In genomic region chr6:137271245-137272183, GRCh38 we compare ENCODE assay signal across 7 cellular contexts. TPM values are rescaled to one million over a fixed set of nuclear protein-coding genes. Genes with fewer than 3 reads are reported as not detected.
A peak's percentile ranks its signal among the peaks of the same experiment; 100 is the strongest.
DNase-seq lines count a peak whose midpoint lies in the region; ATAC-seq, FAIRE-seq and TF ChIP-seq lines count a peak whose summit lies in the region.

No MANE protein-coding gene starts in this region.

- no peaks in the 10 kb centered on the region for H3K36me3 Mint-ChIP-seq in activated naive CD4-positive, alpha-beta T cell treated with anti-CD3 and anti-CD28 coated beads for 36 hours (ENCODE audit: low read depth)

- peak; percentile 59 for ATAC-seq in HG03064 (IDR thresholded peaks at IDR 0.05; ENCODE audit: low read depth, unreplicated experiment)
- ATAC-seq in lower lobe of right lung = peak; percentile 68 to 88

- CTCF ChIA-PET in activated naive CD4-positive, alpha-beta T cell treated with anti-CD3 and anti-CD28 coated beads for 36 hours (lab: Charles Lee) = interaction anchor here (0.7 to 3.2 kb wide), 12 partner anchors 13 to 370 kb away, joined by 3 to 11 read pairs (median 6); no protein-coding TSS in a partner anchor

- H3K9ac ChIP-seq in NT2/D1 (ENCODE audit: insufficient read length, low read depth) = no peak overlapping the region

- H3K9me3 Mint-ChIP-seq in activated naive CD4-positive, alpha-beta T cell treated with anti-CD3 and anti-CD28 coated beads for 36 hours = no peaks in the 10 kb centered on the region

- intact Hi-C loops in lower lobe of right lung (cut with DNase I) = no loop called here
- intact Hi-C loops in activated naive CD4-positive, alpha-beta T cell treated with anti-CD3 and anti-CD28 coated beads for 36 hours (cut with micrococcal nuclease) = loop anchor here (1.0 to 5.0 kb wide), 8 partner anchors 43 to 837 kb away; no protein-coding TSS in a partner anchor

- H3K9me3 ChIP-seq in NT2/D1 (ENCODE audit: insufficient read depth, low read length) = no peaks in the 10 kb centered on the region
- no peaks in the 10 kb centered on the region for H3K9me3 ChIP-seq in lower lobe of right lung

- DNase-seq in GM06990 (ENCODE audit: extremely low read depth, insufficient read length) = no peak
- peak; percentile 22 for DNase-seq in NT2/D1 (ENCODE audit: low read depth, low spot score)
- no peak for DNase-seq in lower lobe of right lung
- DNase-seq in retina = no peak
- no peak for DNase-seq in activated naive CD4-positive, alpha-beta T cell treated with anti-CD3 and anti-CD28 coated beads for 36 hours

- H3K4me3 Mint-ChIP-seq in activated naive CD4-positive, alpha-beta T cell treated with anti-CD3 and anti-CD28 coated beads for 36 hours = no peak overlapping the region

- H3K36me3 ChIP-seq in GM06990 (ENCODE audit: control insufficient read depth, insufficient read depth, low read length) (no peaks in the 10 kb centered on the region), NT2/D1 (ENCODE audit: insufficient read depth, insufficient read length, low read length) (no peaks in the 10 kb centered on the region), lower lobe of right lung (no peaks in the 10 kb centered on the region)

- H3K27me3 Mint-ChIP-seq in activated naive CD4-positive, alpha-beta T cell treated with anti-CD3 and anti-CD28 coated beads for 36 hours (ENCODE audit: low read depth) = peaks cover 9% of the 10 kb centered on the region

- H3K27me3 ChIP-seq in GM06990 (replicated peaks; ENCODE audit: control insufficient read depth, insufficient read depth, low read length) = no peaks in the 10 kb centered on the region
- H3K27me3 ChIP-seq in NT2/D1 (ENCODE audit: insufficient read depth, insufficient read length) = no peaks in the 10 kb centered on the region
- no peaks in the 10 kb centered on the region for H3K27me3 ChIP-seq in lower lobe of right lung (ENCODE audit: low read depth)

- TF ChIP-seq CTCF in GM06990 (IDR thresholded peaks at IDR 0.05; ENCODE audit: insufficient read depth, low read length, poor library complexity, severe bottlenecking) (peak; percentile 84), lower lobe of right lung (IDR thresholded peaks at IDR 0.05) (peak; percentile 86)

- peak; percentile 75 for FAIRE-seq in colon (lab: Jason Lieb, UNC)

- no peak overlapping the region for H3K27ac ChIP-seq in lower lobe of right lung

- H3K4me3 ChIP-seq in GM06990 (replicated peaks; ENCODE audit: low read depth, low read length) (no peak overlapping the region), NT2/D1 (ENCODE audit: insufficient read length, low read depth) (no peak overlapping the region), lower lobe of right lung (no peak overlapping the region)

- H3K4me1 Mint-ChIP-seq in activated naive CD4-positive, alpha-beta T cell treated with anti-CD3 and anti-CD28 coated beads for 36 hours (ENCODE audit: low read depth) = no peaks in the 10 kb centered on the region

- H3K27ac Mint-ChIP-seq in activated naive CD4-positive, alpha-beta T cell treated with anti-CD3 and anti-CD28 coated beads for 36 hours = no peak overlapping the region

- H3K4me1 ChIP-seq in NT2/D1 (ENCODE audit: insufficient read depth, insufficient read length) (no peaks in the 10 kb centered on the region), lower lobe of right lung (peaks cover 6% of the 10 kb centered on the region)

RNA-seq across cellular contexts. Expression of gene IFNGR1, which starts 52.3 kb away (rescaled TPM):
- total RNA-seq in lower lobe of right lung = 208 TPM
- 10 to 100 TPM; 25.5 to 26.4 TPM for total RNA-seq in activated naive CD4-positive, alpha-beta T cell treated with anti-CD3 and anti-CD28 coated beads for 36 hours
